Comparison of ENCODE assay signal across 1 cellular context in the genomic region with DNA sequence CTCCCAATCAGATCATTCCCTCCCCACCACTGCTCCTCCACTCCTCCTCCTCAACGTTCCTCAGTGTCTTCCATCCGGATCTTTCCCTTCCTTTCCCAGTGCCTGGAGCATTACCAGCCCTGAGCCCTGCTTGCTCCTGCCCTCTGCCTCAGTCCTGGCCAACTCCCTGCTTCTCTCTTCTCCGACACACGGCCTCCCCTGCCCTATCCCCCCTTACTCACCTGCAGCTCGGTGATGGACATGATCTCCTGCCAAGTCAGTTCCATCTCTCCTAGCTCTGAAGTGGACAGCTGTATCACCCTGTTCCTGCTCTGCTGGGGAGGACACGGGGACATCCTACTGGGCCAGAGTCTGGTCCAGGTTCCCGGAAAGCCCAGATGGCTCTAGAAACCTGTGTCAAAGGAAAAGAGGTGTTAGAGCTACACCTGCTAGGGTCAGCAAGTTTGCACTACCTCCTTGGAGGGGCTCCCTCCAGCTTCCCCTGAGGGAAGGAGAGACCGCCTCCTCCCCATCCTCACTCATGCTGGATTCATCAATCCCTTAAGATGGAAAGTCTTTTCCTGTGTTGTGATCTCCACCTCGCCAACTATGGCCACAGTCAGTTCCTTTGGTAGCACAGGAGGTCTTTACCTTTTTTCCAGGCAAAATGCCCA.
TF ChIP-seq lines count a peak whose summit lies in the region.

No MANE protein-coding gene starts in this region.

TF ChIP-seq in K562, 482 proteins besides CTCF, POLR2A, EP300 and RAD21 (continues in another document):
- TF ChIP-seq ZFP1 (CRISPR knock-in tag; IDR thresholded peaks at IDR 0.05): no peak
- TF ChIP-seq ZNF561 (CRISPR knock-in tag; conservative IDR thresholded peaks at IDR 0.05): no peak
- no peak for TF ChIP-seq COPS2 (conservative IDR thresholded peaks at IDR 0.05)
- TF ChIP-seq NCOA6 (IDR thresholded peaks at IDR 0.05): no peak
- TF ChIP-seq CHD1 (IDR thresholded peaks at IDR 0.05; ENCODE audit: low read length): peak; percentile 88
- TF ChIP-seq ZNF175 (CRISPR knock-in tag; IDR thresholded peaks at IDR 0.05; ENCODE audit: low read depth): no peak
- TF ChIP-seq, protein P1, sequence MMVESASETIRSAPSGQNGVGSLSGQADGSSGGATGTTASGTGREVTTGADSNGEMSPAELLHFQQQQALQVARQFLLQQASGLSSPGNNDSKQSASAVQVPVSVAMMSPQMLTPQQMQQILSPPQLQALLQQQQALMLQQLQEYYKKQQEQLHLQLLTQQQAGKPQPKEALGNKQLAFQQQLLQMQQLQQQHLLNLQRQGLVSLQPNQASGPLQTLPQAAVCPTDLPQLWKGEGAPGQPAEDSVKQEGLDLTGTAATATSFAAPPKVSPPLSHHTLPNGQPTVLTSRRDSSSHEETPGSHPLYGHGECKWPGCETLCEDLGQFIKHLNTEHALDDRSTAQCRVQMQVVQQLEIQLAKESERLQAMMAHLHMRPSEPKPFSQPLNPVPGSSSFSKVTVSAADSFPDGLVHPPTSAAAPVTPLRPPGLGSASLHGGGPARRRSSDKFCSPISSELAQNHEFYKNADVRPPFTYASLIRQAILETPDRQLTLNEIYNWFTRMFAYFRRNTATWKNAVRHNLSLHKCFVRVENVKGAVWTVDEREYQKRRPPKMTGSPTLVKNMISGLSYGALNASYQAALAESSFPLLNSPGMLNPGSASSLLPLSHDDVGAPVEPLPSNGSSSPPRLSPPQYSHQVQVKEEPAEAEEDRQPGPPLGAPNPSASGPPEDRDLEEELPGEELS (CRISPR knock-in tag; IDR thresholded peaks at IDR 0.05; ENCODE audit: borderline replicate concordance): no peak
- no peak for TF ChIP-seq TEAD4 (IDR thresholded peaks at IDR 0.05; ENCODE audit: low read length)
- no peak for TF ChIP-seq TEAD4 (CRISPR knock-in tag; IDR thresholded peaks at IDR 0.05; ENCODE audit: borderline replicate concordance)
- TF ChIP-seq KDM1A (IDR thresholded peaks at IDR 0.05): no peak
- TF ChIP-seq ZBED1 (IDR thresholded peaks at IDR 0.05): no peak
- no peak for TF ChIP-seq SIX5 (IDR thresholded peaks at IDR 0.05; ENCODE audit: borderline replicate concordance in 1 of 2, insufficient read depth in 1 of 2, low read depth in 1 of 2, low read length in 2 of 2)
- TF ChIP-seq ZNF696 (CRISPR knock-in tag; conservative IDR thresholded peaks at IDR 0.05): no peak
- no peak for TF ChIP-seq MIER1 (IDR thresholded peaks at IDR 0.05; ENCODE audit: low read depth)
- TF ChIP-seq ZNF551 (CRISPR knock-in tag; IDR thresholded peaks at IDR 0.05): no peak
- TF ChIP-seq NCOA4 (IDR thresholded peaks at IDR 0.05; ENCODE audit: partially characterized antibody): no peak
- no peak for TF ChIP-seq FOXK1 (CRISPR knock-in tag; IDR thresholded peaks at IDR 0.05; ENCODE audit: borderline replicate concordance)
- TF ChIP-seq GABPB1 (CRISPR knock-in tag; IDR thresholded peaks at IDR 0.05): no peak
- TF ChIP-seq EP400 (IDR thresholded peaks at IDR 0.05): no peak
- TF ChIP-seq, protein P2, sequence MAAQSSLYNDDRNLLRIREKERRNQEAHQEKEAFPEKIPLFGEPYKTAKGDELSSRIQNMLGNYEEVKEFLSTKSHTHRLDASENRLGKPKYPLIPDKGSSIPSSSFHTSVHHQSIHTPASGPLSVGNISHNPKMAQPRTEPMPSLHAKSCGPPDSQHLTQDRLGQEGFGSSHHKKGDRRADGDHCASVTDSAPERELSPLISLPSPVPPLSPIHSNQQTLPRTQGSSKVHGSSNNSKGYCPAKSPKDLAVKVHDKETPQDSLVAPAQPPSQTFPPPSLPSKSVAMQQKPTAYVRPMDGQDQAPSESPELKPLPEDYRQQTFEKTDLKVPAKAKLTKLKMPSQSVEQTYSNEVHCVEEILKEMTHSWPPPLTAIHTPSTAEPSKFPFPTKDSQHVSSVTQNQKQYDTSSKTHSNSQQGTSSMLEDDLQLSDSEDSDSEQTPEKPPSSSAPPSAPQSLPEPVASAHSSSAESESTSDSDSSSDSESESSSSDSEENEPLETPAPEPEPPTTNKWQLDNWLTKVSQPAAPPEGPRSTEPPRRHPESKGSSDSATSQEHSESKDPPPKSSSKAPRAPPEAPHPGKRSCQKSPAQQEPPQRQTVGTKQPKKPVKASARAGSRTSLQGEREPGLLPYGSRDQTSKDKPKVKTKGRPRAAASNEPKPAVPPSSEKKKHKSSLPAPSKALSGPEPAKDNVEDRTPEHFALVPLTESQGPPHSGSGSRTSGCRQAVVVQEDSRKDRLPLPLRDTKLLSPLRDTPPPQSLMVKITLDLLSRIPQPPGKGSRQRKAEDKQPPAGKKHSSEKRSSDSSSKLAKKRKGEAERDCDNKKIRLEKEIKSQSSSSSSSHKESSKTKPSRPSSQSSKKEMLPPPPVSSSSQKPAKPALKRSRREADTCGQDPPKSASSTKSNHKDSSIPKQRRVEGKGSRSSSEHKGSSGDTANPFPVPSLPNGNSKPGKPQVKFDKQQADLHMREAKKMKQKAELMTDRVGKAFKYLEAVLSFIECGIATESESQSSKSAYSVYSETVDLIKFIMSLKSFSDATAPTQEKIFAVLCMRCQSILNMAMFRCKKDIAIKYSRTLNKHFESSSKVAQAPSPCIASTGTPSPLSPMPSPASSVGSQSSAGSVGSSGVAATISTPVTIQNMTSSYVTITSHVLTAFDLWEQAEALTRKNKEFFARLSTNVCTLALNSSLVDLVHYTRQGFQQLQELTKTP (IDR thresholded peaks at IDR 0.05; ENCODE audit: low read depth in 1 of 2, partially characterized antibody in 2 of 2): no peak
- 0 out of 2 replicates have a peak, but pooled peaks have one; percentile 38 for TF ChIP-seq ERF (CRISPR knock-in tag; IDR thresholded peaks at IDR 0.05)
- TF ChIP-seq RFX1 (IDR thresholded peaks at IDR 0.05): no peak
- TF ChIP-seq, protein P3, sequence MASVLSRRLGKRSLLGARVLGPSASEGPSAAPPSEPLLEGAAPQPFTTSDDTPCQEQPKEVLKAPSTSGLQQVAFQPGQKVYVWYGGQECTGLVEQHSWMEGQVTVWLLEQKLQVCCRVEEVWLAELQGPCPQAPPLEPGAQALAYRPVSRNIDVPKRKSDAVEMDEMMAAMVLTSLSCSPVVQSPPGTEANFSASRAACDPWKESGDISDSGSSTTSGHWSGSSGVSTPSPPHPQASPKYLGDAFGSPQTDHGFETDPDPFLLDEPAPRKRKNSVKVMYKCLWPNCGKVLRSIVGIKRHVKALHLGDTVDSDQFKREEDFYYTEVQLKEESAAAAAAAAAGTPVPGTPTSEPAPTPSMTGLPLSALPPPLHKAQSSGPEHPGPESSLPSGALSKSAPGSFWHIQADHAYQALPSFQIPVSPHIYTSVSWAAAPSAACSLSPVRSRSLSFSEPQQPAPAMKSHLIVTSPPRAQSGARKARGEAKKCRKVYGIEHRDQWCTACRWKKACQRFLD (CRISPR knock-in tag; IDR thresholded peaks at IDR 0.05): no peak
- TF ChIP-seq, protein P4, sequence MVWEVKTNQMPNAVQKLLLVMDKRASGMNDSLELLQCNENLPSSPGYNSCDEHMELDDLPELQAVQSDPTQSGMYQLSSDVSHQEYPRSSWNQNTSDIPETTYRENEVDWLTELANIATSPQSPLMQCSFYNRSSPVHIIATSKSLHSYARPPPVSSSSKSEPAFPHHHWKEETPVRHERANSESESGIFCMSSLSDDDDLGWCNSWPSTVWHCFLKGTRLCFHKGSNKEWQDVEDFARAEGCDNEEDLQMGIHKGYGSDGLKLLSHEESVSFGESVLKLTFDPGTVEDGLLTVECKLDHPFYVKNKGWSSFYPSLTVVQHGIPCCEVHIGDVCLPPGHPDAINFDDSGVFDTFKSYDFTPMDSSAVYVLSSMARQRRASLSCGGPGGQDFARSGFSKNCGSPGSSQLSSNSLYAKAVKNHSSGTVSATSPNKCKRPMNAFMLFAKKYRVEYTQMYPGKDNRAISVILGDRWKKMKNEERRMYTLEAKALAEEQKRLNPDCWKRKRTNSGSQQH (CRISPR knock-in tag; IDR thresholded peaks at IDR 0.05): 0 out of 2 replicates have a peak, but pooled peaks have one; percentile 5
- no peak for TF ChIP-seq L3MBTL2 (IDR thresholded peaks at IDR 0.05)
- TF ChIP-seq, protein P5, sequence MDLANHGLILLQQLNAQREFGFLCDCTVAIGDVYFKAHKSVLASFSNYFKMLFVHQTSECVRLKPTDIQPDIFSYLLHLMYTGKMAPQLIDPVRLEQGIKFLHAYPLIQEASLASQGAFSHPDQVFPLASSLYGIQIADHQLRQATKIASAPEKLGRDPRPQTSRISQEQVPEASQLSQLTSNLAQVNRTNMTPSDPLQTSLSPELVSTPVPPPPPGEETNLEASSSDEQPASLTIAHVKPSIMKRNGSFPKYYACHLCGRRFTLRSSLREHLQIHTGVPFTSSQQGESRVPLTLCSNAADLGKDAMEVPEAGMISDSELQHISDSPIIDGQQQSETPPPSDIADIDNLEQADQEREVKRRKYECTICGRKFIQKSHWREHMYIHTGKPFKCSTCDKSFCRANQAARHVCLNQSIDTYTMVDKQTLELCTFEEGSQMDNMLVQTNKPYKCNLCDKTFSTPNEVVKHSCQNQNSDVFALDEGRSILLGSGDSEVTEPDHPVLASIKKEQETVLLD (IDR thresholded peaks at IDR 0.05): 0 out of 2 replicates have a peak, but pooled peaks have one; percentile 14
- no peak; the same call in 1 of the 2 replicates for TF ChIP-seq MTA3 (IDR thresholded peaks at IDR 0.05; ENCODE audit: borderline replicate concordance)
- TF ChIP-seq, protein P6, sequence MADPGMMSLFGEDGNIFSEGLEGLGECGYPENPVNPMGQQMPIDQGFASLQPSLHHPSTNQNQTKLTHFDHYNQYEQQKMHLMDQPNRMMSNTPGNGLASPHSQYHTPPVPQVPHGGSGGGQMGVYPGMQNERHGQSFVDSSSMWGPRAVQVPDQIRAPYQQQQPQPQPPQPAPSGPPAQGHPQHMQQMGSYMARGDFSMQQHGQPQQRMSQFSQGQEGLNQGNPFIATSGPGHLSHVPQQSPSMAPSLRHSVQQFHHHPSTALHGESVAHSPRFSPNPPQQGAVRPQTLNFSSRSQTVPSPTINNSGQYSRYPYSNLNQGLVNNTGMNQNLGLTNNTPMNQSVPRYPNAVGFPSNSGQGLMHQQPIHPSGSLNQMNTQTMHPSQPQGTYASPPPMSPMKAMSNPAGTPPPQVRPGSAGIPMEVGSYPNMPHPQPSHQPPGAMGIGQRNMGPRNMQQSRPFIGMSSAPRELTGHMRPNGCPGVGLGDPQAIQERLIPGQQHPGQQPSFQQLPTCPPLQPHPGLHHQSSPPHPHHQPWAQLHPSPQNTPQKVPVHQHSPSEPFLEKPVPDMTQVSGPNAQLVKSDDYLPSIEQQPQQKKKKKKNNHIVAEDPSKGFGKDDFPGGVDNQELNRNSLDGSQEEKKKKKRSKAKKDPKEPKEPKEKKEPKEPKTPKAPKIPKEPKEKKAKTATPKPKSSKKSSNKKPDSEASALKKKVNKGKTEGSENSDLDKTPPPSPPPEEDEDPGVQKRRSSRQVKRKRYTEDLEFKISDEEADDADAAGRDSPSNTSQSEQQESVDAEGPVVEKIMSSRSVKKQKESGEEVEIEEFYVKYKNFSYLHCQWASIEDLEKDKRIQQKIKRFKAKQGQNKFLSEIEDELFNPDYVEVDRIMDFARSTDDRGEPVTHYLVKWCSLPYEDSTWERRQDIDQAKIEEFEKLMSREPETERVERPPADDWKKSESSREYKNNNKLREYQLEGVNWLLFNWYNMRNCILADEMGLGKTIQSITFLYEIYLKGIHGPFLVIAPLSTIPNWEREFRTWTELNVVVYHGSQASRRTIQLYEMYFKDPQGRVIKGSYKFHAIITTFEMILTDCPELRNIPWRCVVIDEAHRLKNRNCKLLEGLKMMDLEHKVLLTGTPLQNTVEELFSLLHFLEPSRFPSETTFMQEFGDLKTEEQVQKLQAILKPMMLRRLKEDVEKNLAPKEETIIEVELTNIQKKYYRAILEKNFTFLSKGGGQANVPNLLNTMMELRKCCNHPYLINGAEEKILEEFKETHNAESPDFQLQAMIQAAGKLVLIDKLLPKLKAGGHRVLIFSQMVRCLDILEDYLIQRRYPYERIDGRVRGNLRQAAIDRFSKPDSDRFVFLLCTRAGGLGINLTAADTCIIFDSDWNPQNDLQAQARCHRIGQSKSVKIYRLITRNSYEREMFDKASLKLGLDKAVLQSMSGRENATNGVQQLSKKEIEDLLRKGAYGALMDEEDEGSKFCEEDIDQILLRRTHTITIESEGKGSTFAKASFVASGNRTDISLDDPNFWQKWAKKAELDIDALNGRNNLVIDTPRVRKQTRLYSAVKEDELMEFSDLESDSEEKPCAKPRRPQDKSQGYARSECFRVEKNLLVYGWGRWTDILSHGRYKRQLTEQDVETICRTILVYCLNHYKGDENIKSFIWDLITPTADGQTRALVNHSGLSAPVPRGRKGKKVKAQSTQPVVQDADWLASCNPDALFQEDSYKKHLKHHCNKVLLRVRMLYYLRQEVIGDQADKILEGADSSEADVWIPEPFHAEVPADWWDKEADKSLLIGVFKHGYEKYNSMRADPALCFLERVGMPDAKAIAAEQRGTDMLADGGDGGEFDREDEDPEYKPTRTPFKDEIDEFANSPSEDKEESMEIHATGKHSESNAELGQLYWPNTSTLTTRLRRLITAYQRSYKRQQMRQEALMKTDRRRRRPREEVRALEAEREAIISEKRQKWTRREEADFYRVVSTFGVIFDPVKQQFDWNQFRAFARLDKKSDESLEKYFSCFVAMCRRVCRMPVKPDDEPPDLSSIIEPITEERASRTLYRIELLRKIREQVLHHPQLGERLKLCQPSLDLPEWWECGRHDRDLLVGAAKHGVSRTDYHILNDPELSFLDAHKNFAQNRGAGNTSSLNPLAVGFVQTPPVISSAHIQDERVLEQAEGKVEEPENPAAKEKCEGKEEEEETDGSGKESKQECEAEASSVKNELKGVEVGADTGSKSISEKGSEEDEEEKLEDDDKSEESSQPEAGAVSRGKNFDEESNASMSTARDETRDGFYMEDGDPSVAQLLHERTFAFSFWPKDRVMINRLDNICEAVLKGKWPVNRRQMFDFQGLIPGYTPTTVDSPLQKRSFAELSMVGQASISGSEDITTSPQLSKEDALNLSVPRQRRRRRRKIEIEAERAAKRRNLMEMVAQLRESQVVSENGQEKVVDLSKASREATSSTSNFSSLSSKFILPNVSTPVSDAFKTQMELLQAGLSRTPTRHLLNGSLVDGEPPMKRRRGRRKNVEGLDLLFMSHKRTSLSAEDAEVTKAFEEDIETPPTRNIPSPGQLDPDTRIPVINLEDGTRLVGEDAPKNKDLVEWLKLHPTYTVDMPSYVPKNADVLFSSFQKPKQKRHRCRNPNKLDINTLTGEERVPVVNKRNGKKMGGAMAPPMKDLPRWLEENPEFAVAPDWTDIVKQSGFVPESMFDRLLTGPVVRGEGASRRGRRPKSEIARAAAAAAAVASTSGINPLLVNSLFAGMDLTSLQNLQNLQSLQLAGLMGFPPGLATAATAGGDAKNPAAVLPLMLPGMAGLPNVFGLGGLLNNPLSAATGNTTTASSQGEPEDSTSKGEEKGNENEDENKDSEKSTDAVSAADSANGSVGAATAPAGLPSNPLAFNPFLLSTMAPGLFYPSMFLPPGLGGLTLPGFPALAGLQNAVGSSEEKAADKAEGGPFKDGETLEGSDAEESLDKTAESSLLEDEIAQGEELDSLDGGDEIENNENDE (IDR thresholded peaks at IDR 0.05; ENCODE audit: low read depth, low read length): no peak
- peak in 1 of 2 experiments; percentile 77; a peak in 2 of 4 replicates for TF ChIP-seq HDAC1 (IDR thresholded peaks at IDR 0.05)
- TF ChIP-seq SOX6 (IDR thresholded peaks at IDR 0.05): no peak
- no peak for TF ChIP-seq KAT8 (IDR thresholded peaks at IDR 0.05; ENCODE audit: low read depth)
- TF ChIP-seq ZNF324 (CRISPR knock-in tag; IDR thresholded peaks at IDR 0.05): no peak
- TF ChIP-seq KLF13 (tag; IDR thresholded peaks at IDR 0.05; ENCODE audit: borderline replicate concordance, low read depth): no peak
- TF ChIP-seq SIRT6 (IDR thresholded peaks at IDR 0.05; ENCODE audit: low read depth, low read length): peak; percentile 60
